In genomic region chr16:2056077-2056476, GRCh38 we compare ENCODE assay signal across 7 cellular contexts. TPM values are rescaled to one million over a fixed set of nuclear protein-coding genes. Genes with fewer than 3 reads are reported as not detected.
DNase-seq lines count a peak whose midpoint lies in the region; ATAC-seq and TF ChIP-seq lines count a peak whose summit lies in the region.
"Had no signal": no experiment of that assay in that cellular context is flagged by ENCODE, and none has a peak within 500 bp of the region (broad histone marks: within the 10 kb centered on the region; RNA-seq: fewer than 3 reads in every experiment).

No MANE protein-coding gene starts in this region.

- H2AFZ ChIP-seq in PC-3 (ENCODE audit: low read length), result no peak overlapping the region

- TF ChIP-seq EP300 in ovary (IDR thresholded peaks at IDR 0.05), result no peak

- TF ChIP-seq CTCF in AG10803 (conservative IDR thresholded peaks at IDR 0.05; ENCODE audit: low read length) (peak; percentile 45), PC-3 (conservative IDR thresholded peaks at IDR 0.05; ENCODE audit: low read depth, low read length) (peak; percentile 46), left ventricle myocardium inferior (IDR thresholded peaks at IDR 0.05; ENCODE audit: borderline replicate concordance) (peak; percentile 39), ovary (IDR thresholded peaks at IDR 0.05) (no peak), omental fat pad (IDR thresholded peaks at IDR 0.05) (no peak)

- no peaks in the 10 kb centered on the region; the same call in 1 of the 2 replicates for H3K36me3 ChIP-seq in PC-3 (ENCODE audit: low read depth, low read length)
- peaks cover 84% of the 10 kb centered on the region for H3K36me3 ChIP-seq in left ventricle myocardium inferior
- H3K36me3 ChIP-seq in ovary, result no peaks in the 10 kb centered on the region

- BruUV-seq in PC-3 (replicated peaks; lab: Mats Ljungman, UMichigan), result no TSS peak

- CTCF ChIA-PET in PC-3 (lab: Charles Lee), result interaction anchor here (0.6 to 1.7 kb wide), 3 partner anchors 28 to 85 kb away, joined by 3 to 4 read pairs (median 4); no protein-coding TSS in a partner anchor

- intact Hi-C loops in PC-3 (cut with micrococcal nuclease) (loop anchor here (2.0 kb wide), 1 partner anchor 33 kb away; no protein-coding TSS in a partner anchor), left ventricle myocardium inferior (cut with micrococcal nuclease) (no loop called here), ovary (cut with DNase I) (no loop called here)

- POLR2A ChIA-PET in PC-3 (lab: Charles Lee; ENCODE audit: unreplicated experiment), result no interaction called here

- H3K4me2 ChIP-seq in PC-3 (ENCODE audit: low read length), result no peak overlapping the region

- no peaks in the 10 kb centered on the region for H3K79me2 ChIP-seq in PC-3 (ENCODE audit: low read length)

- H3K9ac ChIP-seq in PC-3 (ENCODE audit: low read length), result no peak overlapping the region

- H3K27me3 ChIP-seq in PC-3 (ENCODE audit: low read length) (no peaks in the 10 kb centered on the region), left ventricle myocardium inferior (ENCODE audit: low read depth) (no peaks in the 10 kb centered on the region), ovary (no peaks in the 10 kb centered on the region)

- no peak for TF ChIP-seq POLR2A in ovary (IDR thresholded peaks at IDR 0.05)

- peak; percentile 46 for ATAC-seq in PC-3
- ATAC-seq in omental fat pad (ENCODE audit: low FRiP score), result no peak

- H4K20me1 ChIP-seq in PC-3 (ENCODE audit: low read length), result no peaks in the 10 kb centered on the region

- H3K9me2 ChIP-seq in PC-3 (replicated peaks; ENCODE audit: low read length), result no peaks in the 10 kb centered on the region

- H3K4me1 ChIP-seq in PC-3 (ENCODE audit: insufficient read depth, low read length) (no peaks in the 10 kb centered on the region), left ventricle myocardium inferior (no peaks in the 10 kb centered on the region), ovary (ENCODE audit: insufficient read depth) (no peaks in the 10 kb centered on the region)

- no peaks in the 10 kb centered on the region for H3F3A ChIP-seq in PC-3 (ENCODE audit: low read length, unreplicated experiment)

- H3K4me3 ChIP-seq in AG10803 (ENCODE audit: low read length) (no peak overlapping the region), PC-3 (ENCODE audit: low read length) (no peak overlapping the region), left ventricle myocardium inferior (no peak overlapping the region), ovary (no peak overlapping the region)

- WGBS in ovary, 3 donors, result 67 to 71% (median 69%) methylated on average over 14 to 15 of the region's 15 CpGs

- H3K27ac ChIP-seq in PC-3 (ENCODE audit: low read length), result no peak overlapping the region
- no peak overlapping the region for H3K27ac ChIP-seq in left ventricle myocardium inferior (replicated peaks)
- no peak overlapping the region for H3K27ac ChIP-seq in ovary

- peak; percentile 20 for DNase-seq in AG10803 (ENCODE audit: low read depth)
- DNase-seq in PC-3, result peak; percentile 15
- no peak for DNase-seq in left ventricle myocardium inferior
- DNase-seq in ovary, result no peak
- no peak for DNase-seq in omental fat pad (ENCODE audit: low spot score)
- no peak for DNase-seq in activated gamma-delta T cell treated with Interleukin-2 at 50 U/mL for 16 hours
- DNase-seq: NCI-H1105 had no signal

- H3K9me3 ChIP-seq in PC-3 (ENCODE audit: low read length) (no peaks in the 10 kb centered on the region), left ventricle myocardium inferior (replicated peaks) (no peaks in the 10 kb centered on the region), ovary (no peaks in the 10 kb centered on the region)

RNA-seq across cellular contexts. Expression of gene TSC2, which starts 8.3 kb away (rescaled TPM):
- total RNA-seq in PC-3 (2014; rRNA removed), result 59.3 and 64.4 TPM in 2 replicates
- 80.1 TPM for total RNA-seq in left ventricle myocardium inferior
- total RNA-seq in ovary, result 100 to 1,000 TPM in 4 of 7 donors, 10 to 100 TPM in 3; 47.0 to 150 (median 131) TPM
- 10 to 100 TPM; 51.7 to 72.1 TPM for polyA plus RNA-seq in ovary
- total RNA-seq in omental fat pad, result 10 to 100 TPM; 30.0 to 59.4 (median 35.9) TPM

RNA-seq across cellular contexts. Expression of gene NTHL1, which starts 8.4 kb away (rescaled TPM):
- total RNA-seq in PC-3 (2014; rRNA removed) (87.1 and 90.1 TPM in 2 replicates), left ventricle myocardium inferior (21.7 TPM), ovary (10 to 100 TPM; 17.1 to 38.1 (median 23.9) TPM), omental fat pad (10 to 100 TPM in 3 of 4 donors, 1 to 10 TPM in 1; 7.1 to 18.1 (median 10.9) TPM)
- 10 to 100 TPM in 1 of 2 donors, 1 to 10 TPM in 1; 1.9 to 27.3 TPM for polyA plus RNA-seq in ovary

RNA-seq across cellular contexts. Expression of gene NHERF2, which starts 29.4 kb away (rescaled TPM):
- total RNA-seq in PC-3 (2014; rRNA removed) (145 and 160 TPM in 2 replicates), left ventricle myocardium inferior (221 TPM), ovary (100 to 1,000 TPM in 1 of 7 donors, 10 to 100 TPM in 6; 25.0 to 118 (median 78.7) TPM), omental fat pad (100 to 1,000 TPM in 2 of 4 donors, 10 to 100 TPM in 2; 52.8 to 166 (median 84.9) TPM)
- 100 to 1,000 TPM in 1 of 2 donors, 1 to 10 TPM in 1; 6.3 to 101 TPM for polyA plus RNA-seq in ovary

RNA-seq across cellular contexts. Expression of gene NPW, which starts 36.5 kb away (rescaled TPM):
- 3.8 and 5.6 TPM in 2 replicates for total RNA-seq in PC-3 (2014; rRNA removed)
- not detected for total RNA-seq in left ventricle myocardium inferior
- total RNA-seq in ovary, result 1 to 10 TPM in 1 of 7 donors, under 1 TPM in 2, not detected in 4; 0.46 to 1.1 (median 0.78) TPM
- under 1 TPM in 1 of 2 donors, not detected in 1; 0.17 TPM for polyA plus RNA-seq in ovary
- under 1 TPM in 1 of 4 donors, not detected in 3; 0.48 TPM for total RNA-seq in omental fat pad

RNA-seq across cellular contexts. Expression of gene ZNF598, which starts 46.5 kb away (rescaled TPM):
- total RNA-seq in PC-3 (2014; rRNA removed), result 44.4 and 60.1 TPM in 2 replicates
- 14.5 TPM for total RNA-seq in left ventricle myocardium inferior
- 10 to 100 TPM; 25.8 to 44.5 (median 30.3) TPM for total RNA-seq in ovary
- polyA plus RNA-seq in ovary, result 10 to 100 TPM in 1 of 2 donors, under 1 TPM in 1; 0.95 to 26.7 TPM
- total RNA-seq in omental fat pad, result 10 to 100 TPM; 19.1 to 49.0 (median 24.3) TPM

Comparison
In these comparisons a context has a peak if more than half of its experiments do, and no peak if none do; other contexts are left out.
1. DNase-seq: peak in AG10803 (single experiment) and PC-3 (single experiment); none in left ventricle myocardium inferior (single experiment), ovary (0 of 5), omental fat pad (single experiment) and activated gamma-delta T cell treated with Interleukin-2 at 50 U/mL for 16 hours (single experiment).
2. CTCF ChIP-seq: peak in AG10803 (single experiment), PC-3 (single experiment) and left ventricle myocardium inferior (single experiment); none in ovary (0 of 3) and omental fat pad (0 of 3).